ENCODE assay signal across 10 cellular contexts in genomic region chr17:6455321-6455705, GRCh38. TPM values are rescaled to one million over a fixed set of nuclear protein-coding genes. Genes with fewer than 3 reads are reported as not detected.
DNase-seq lines count a peak whose midpoint lies in the region; ATAC-seq, FAIRE-seq and TF ChIP-seq lines count a peak whose summit lies in the region.
"Had no signal": no experiment of that assay in that cellular context is flagged by ENCODE, and none has a peak within 500 bp of the region (broad histone marks: within the 10 kb centered on the region; RNA-seq: fewer than 3 reads in every experiment).

No MANE protein-coding gene starts in this region.

- H3K9me3 ChIP-seq in BLaER1 (no peaks in the 10 kb centered on the region), mucosa of descending colon (no peaks in the 10 kb centered on the region)

- no peak overlapping the region for H3K4me3 Mint-ChIP-seq in central memory CD8-positive, alpha-beta T cell

- peaks cover 35% of the 10 kb centered on the region for H3K27me3 Mint-ChIP-seq in central memory CD8-positive, alpha-beta T cell

- no peak for TF ChIP-seq POLR2A in H54 (IDR thresholded peaks at IDR 0.05; ENCODE audit: low read depth, low read length)

- no peak overlapping the region for H3K27ac Mint-ChIP-seq in central memory CD8-positive, alpha-beta T cell (ENCODE audit: low read depth)

- no peak for TF ChIP-seq CTCF in mucosa of descending colon (IDR thresholded peaks at IDR 0.05)

- ATAC-seq in central memory CD8-positive, alpha-beta T cell (replicated peaks; ENCODE audit: extremely low read depth, poor library complexity, severe bottlenecking): peak; percentile 83
- ATAC-seq in mucosa of descending colon: peak; percentile 80
- ATAC-seq in GM21576 (IDR thresholded peaks at IDR 0.05; ENCODE audit: unreplicated experiment): no peak

- H3K4me1 ChIP-seq in BLaER1: peaks cover 72% of the 10 kb centered on the region
- H3K4me1 ChIP-seq in mucosa of descending colon (ENCODE audit: low read depth): peaks cover 11% of the 10 kb centered on the region

- H3K4me2 ChIP-seq in BLaER1: peak overlapping the region; percentile 81

- H3K27me3 ChIP-seq in BLaER1: no peaks in the 10 kb centered on the region

- intact Hi-C loops in mucosa of descending colon (cut with DNase I, micrococcal nuclease): no loop called here

- H3K27ac ChIP-seq in BLaER1: peak overlapping the region; percentile 86

- DNase-seq in NCI-H510A treated with DMSO at 0.1 percent for 48 hours (lab: John Stamatoyannopoulos, UW): peak; percentile 61
- no peak for DNase-seq in central memory CD8-positive, alpha-beta T cell (ENCODE audit: low spot score in 2 of 2)
- DNase-seq in mucosa of descending colon: peak; percentile 56 to 87 (median 82)
- DNase-seq in H54 (ENCODE audit: insufficient read length, low spot score): no peak
- DNase-seq in glomerular visceral epithelial cell (ENCODE audit: extremely low spot score): no peak
- DNase-seq in NCI-H1930 (lab: John Stamatoyannopoulos, UW): no peak

- H3K9me3 Mint-ChIP-seq in central memory CD8-positive, alpha-beta T cell: no peaks in the 10 kb centered on the region

- peaks cover 7% of the 10 kb centered on the region; the same call in 1 of the 2 replicates for H4K20me1 ChIP-seq in BLaER1

- peaks cover 4% of the 10 kb centered on the region for H3K4me1 Mint-ChIP-seq in central memory CD8-positive, alpha-beta T cell

- peak overlapping the region; percentile 55 for H3K9ac ChIP-seq in BLaER1

- no peak for FAIRE-seq in H54 (lab: Jason Lieb, UNC)

- H3K4me3 ChIP-seq in BLaER1 (0 out of 2 replicates have a peak overlapping the region, but pooled peaks have one; percentile 6), mucosa of descending colon (no peak overlapping the region)

- H3K36me3 Mint-ChIP-seq in central memory CD8-positive, alpha-beta T cell (ENCODE audit: insufficient read depth): peaks cover 3% of the 10 kb centered on the region

- H3K36me3 ChIP-seq in BLaER1 (peaks cover 4% of the 10 kb centered on the region), mucosa of descending colon (ENCODE audit: low read depth) (no peaks in the 10 kb centered on the region)

RNA-seq across cellular contexts. Expression of gene PIMREG, which starts 11.1 kb away (rescaled TPM):
- 10 to 100 TPM in 1 of 3 donors, 1 to 10 TPM in 1, under 1 TPM in 1; 0.95 to 13.0 (median 3.2) TPM for total RNA-seq in mucosa of descending colon
- total RNA-seq: mononuclear cell had no signal

RNA-seq across cellular contexts. Expression of gene AIPL1, which starts 20.4 kb away (rescaled TPM):
- not detected for total RNA-seq in mucosa of descending colon
- total RNA-seq: SK-MEL-5 had no signal

Comparison
In these comparisons a context has a peak if more than half of its experiments do, and no peak if none do; other contexts are left out.
1. DNase-seq: peak in NCI-H510A treated with DMSO at 0.1 percent for 48 hours (single experiment) and mucosa of descending colon (3 of 3); none in central memory CD8-positive, alpha-beta T cell (0 of 2), H54 (single experiment), glomerular visceral epithelial cell (single experiment) and NCI-H1930 (0 of 2).